ENCODE assay signal across 17 cellular contexts in genomic region chr11:19730373-19730772, GRCh38. TPM values are rescaled to one million over a fixed set of nuclear protein-coding genes. Genes with fewer than 3 reads are reported as not detected.
DNase-seq lines count a peak whose midpoint lies in the region; ATAC-seq and TF ChIP-seq lines count a peak whose summit lies in the region.
"Had no signal": no experiment of that assay in that cellular context is flagged by ENCODE, and none has a peak within 500 bp of the region (broad histone marks: within the 10 kb centered on the region; RNA-seq: fewer than 3 reads in every experiment).

No MANE protein-coding gene starts in this region.

- H3K4me3 ChIP-seq in rectal smooth muscle tissue (ENCODE audit: low read length) = no peak overlapping the region
- no peak overlapping the region for H3K4me3 ChIP-seq in endodermal cell (ENCODE audit: low read length)
- no peak overlapping the region for H3K4me3 ChIP-seq in left lung

- no peaks in the 10 kb centered on the region for H3K27me3 ChIP-seq in rectal smooth muscle tissue (ENCODE audit: control insufficient read depth, insufficient read depth, low read length)
- peaks cover 4% of the 10 kb centered on the region for H3K27me3 ChIP-seq in endodermal cell (ENCODE audit: control insufficient read depth, insufficient read depth, low read length, poor library complexity, severe bottlenecking)
- no peaks in the 10 kb centered on the region for H3K27me3 ChIP-seq in left lung

- DNase-seq in G401 (ENCODE audit: low spot score) (peak; percentile 97), left cardiac atrium (peak; percentile 60), endodermal cell (no peak), NCI-H146 (lab: John Stamatoyannopoulos, UW) (no peak), left lung (no peak), NCI-H2227 treated with DMSO at 0.1 percent for 48 hours (lab: John Stamatoyannopoulos, UW) (no peak)
- DNase-seq: activated gamma-delta T cell; Caco-2; effector CD8-positive, alpha-beta T cell; GDM1; HCEC 1CT; NCI-H1105 treated with DMSO at 0.1 percent for 48 hours; small intestine; stimulated activated naive B cell treated with anti-CD40 and anti-IgM and Interleukin-4, amounts not matched to agents 10 μg/mL and 1 μg/mL and 100 μg/mL, for 72 hours; T-helper 2 cell had no signal

- H3K9me3 Mint-ChIP-seq in brain = no peaks in the 10 kb centered on the region
- H3K9me3 Mint-ChIP-seq in endodermal cell = no peaks in the 10 kb centered on the region
- H3K9me3 Mint-ChIP-seq: stimulated activated naive B cell treated with anti-CD40 and anti-IgM and Interleukin-4, amounts not matched to agents 10 μg/mL and 1 μg/mL and 100 μg/mL, for 72 hours had no signal

- H3K9ac ChIP-seq in rectal smooth muscle tissue (ENCODE audit: low read length) (no peak overlapping the region), endodermal cell (ENCODE audit: extremely low read depth, low read length, poor library complexity, severe bottlenecking) (no peak overlapping the region)

- H3K36me3 Mint-ChIP-seq in brain = no peaks in the 10 kb centered on the region
- no peaks in the 10 kb centered on the region for H3K36me3 Mint-ChIP-seq in endodermal cell (ENCODE audit: low read depth)
- H3K36me3 Mint-ChIP-seq: stimulated activated naive B cell treated with anti-CD40 and anti-IgM and Interleukin-4, amounts not matched to agents 10 μg/mL and 1 μg/mL and 100 μg/mL, for 72 hours had no signal

- H3K36me3 ChIP-seq in rectal smooth muscle tissue (ENCODE audit: control insufficient read depth, insufficient read depth, low read length) (no peaks in the 10 kb centered on the region), endodermal cell (ENCODE audit: control insufficient read depth, insufficient read depth, low read length) (no peaks in the 10 kb centered on the region), left lung (no peaks in the 10 kb centered on the region)

- peak; percentile 63 to 78 for ATAC-seq in left cardiac atrium
- ATAC-seq in left lung = no peak
- ATAC-seq: stimulated activated naive B cell treated with anti-CD40 and anti-IgM and Interleukin-4, amounts not matched to agents 10 μg/mL and 1 μg/mL and 100 μg/mL, for 72 hours had no signal

- H3K27ac Mint-ChIP-seq in brain (peak overlapping the region in 4 of 5 experiments; percentile 36 to 99 (median 90)), endodermal cell (no peak overlapping the region)
- H3K27ac Mint-ChIP-seq: stimulated activated naive B cell treated with anti-CD40 and anti-IgM and Interleukin-4, amounts not matched to agents 10 μg/mL and 1 μg/mL and 100 μg/mL, for 72 hours had no signal

- peaks cover 28% of the 10 kb centered on the region for H3K4me1 ChIP-seq in rectal smooth muscle tissue (ENCODE audit: control insufficient read depth, insufficient read depth, low read length)
- H3K4me1 ChIP-seq in endodermal cell (ENCODE audit: control insufficient read depth, insufficient read depth, low read length) = no peaks in the 10 kb centered on the region
- no peaks in the 10 kb centered on the region for H3K4me1 ChIP-seq in left lung

- no peaks in the 10 kb centered on the region for H3K9me3 ChIP-seq in endodermal cell (ENCODE audit: control insufficient read depth, low read length)
- H3K9me3 ChIP-seq in left lung = no peaks in the 10 kb centered on the region
- H3K9me3 ChIP-seq: Caco-2 had no signal

- H3K27me3 Mint-ChIP-seq in brain (peaks cover 3% of the 10 kb centered on the region), endodermal cell (ENCODE audit: insufficient read depth) (peaks cover 6% of the 10 kb centered on the region)

- WGBS in endodermal cell (ENCODE audit: insufficient coverage in 1 of 2, insufficient read length in 1 of 2), 2 experiments = 94 to 98% methylated on average over 8 to 11 of the region's 11 CpGs

- H3K4me3 Mint-ChIP-seq in brain (peak overlapping the region in 2 of 5 experiments; percentile 57 to 82), endodermal cell (no peak overlapping the region)
- H3K4me3 Mint-ChIP-seq: stimulated activated naive B cell treated with anti-CD40 and anti-IgM and Interleukin-4, amounts not matched to agents 10 μg/mL and 1 μg/mL and 100 μg/mL, for 72 hours had no signal

- intact Hi-C loops in left cardiac atrium (cut with DNase I) (no loop called here), left lung (cut with DNase I) (no loop called here)

- in situ Hi-C loops in G401 (cut with HindIII; ENCODE audit: low sequenced_read_pairs) = no loop called here

- TF ChIP-seq CTCF in brain (conservative IDR thresholded peaks at IDR 0.05) (no peak), endodermal cell (conservative IDR thresholded peaks at IDR 0.05) (no peak), left lung (IDR thresholded peaks at IDR 0.05) (no peak)

- H3K27ac ChIP-seq in rectal smooth muscle tissue (ENCODE audit: low read depth, low read length) (peak overlapping the region; percentile 62), endodermal cell (ENCODE audit: low read depth, low read length) (no peak overlapping the region), left lung (no peak overlapping the region)

- H3K4me1 Mint-ChIP-seq in brain (peaks cover 74% of the 10 kb centered on the region), endodermal cell (no peaks in the 10 kb centered on the region)
- H3K4me1 Mint-ChIP-seq: stimulated activated naive B cell treated with anti-CD40 and anti-IgM and Interleukin-4, amounts not matched to agents 10 μg/mL and 1 μg/mL and 100 μg/mL, for 72 hours had no signal

RNA-seq across cellular contexts. Expression of gene NAV2, which starts 17.7 kb away (rescaled TPM):
- 2.5 and 4.2 TPM in 2 replicates for total RNA-seq in G401 (2014; rRNA removed; shearing (Covaris generic))
- 5.8 TPM for polyA plus RNA-seq in brain (ENCODE audit: insufficient read depth, low read depth, low replicate concordance)
- 10 to 100 TPM; 12.3 to 15.3 TPM for total RNA-seq in left cardiac atrium
- 10 to 100 TPM; 37.1 to 42.4 TPM for total RNA-seq in endodermal cell
- polyA plus RNA-seq in endodermal cell (2013, experiment 1 of 2) = 17.1 TPM
- polyA plus RNA-seq in endodermal cell (2013, experiment 2 of 2) = 15.8 TPM
- total RNA-seq in left lung = 10 to 100 TPM; 42.9 to 59.9 TPM

Comparison
In these comparisons a context has a peak if more than half of its experiments do, and no peak if none do; other contexts are left out.
1. DNase-seq: peak in G401 (single experiment) and left cardiac atrium (single experiment); none in endodermal cell (single experiment), NCI-H146 (single experiment), left lung (0 of 2) and NCI-H2227 treated with DMSO at 0.1 percent for 48 hours (single experiment).